Comparison of ENCODE assay signal across 13 cellular contexts in the genomic region with DNA sequence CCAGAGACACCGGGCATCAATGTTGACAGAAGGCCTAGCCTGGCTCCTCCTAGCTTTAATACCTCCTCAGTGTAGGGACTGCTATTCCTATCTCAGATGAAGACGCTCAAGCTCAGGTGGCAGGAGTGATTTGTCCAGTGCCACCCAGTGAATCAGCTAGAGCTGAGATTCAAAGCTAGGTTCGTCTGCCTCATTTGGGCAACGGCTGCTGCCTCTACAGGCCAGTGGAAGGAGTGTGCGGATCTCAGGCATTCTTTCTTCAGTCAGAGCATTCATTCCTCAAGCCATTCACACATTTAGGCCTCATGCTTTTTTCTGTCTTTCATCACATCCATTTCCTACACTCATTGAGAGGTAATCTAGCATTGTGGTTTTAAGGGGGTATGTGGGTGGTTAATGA. TPM values are rescaled to one million over a fixed set of nuclear protein-coding genes. Genes with fewer than 3 reads are reported as not detected.
DNase-seq lines count a peak whose midpoint lies in the region; ATAC-seq, FAIRE-seq and TF ChIP-seq lines count a peak whose summit lies in the region.
"Had no signal": no experiment of that assay in that cellular context is flagged by ENCODE, and none has a peak within 500 bp of the region (broad histone marks: within the 10 kb centered on the region; RNA-seq: fewer than 3 reads in every experiment).

No MANE protein-coding gene starts in this region.

- DNase-seq in stimulated activated naive CD8-positive, alpha-beta T cell treated with anti-CD3 and anti-CD28 coated beads, Interleukin-15, amount 100 ng/mL, for 72 hours, result no peak
- DNase-seq in stimulated activated naive CD8-positive, alpha-beta T cell treated with anti-CD3 and anti-CD28 coated beads, Interleukin-15, Interleukin-2, amounts not matched to agents 100 U/mL and 50 U/mL, for 24 hours, result no peak
- no peak for DNase-seq in PC-9
- peak; percentile 13 for DNase-seq in fibroblast of pulmonary artery (ENCODE audit: low read depth)
- no peak for DNase-seq in HTR-8/SVneo (ENCODE audit: insufficient read length, low spot score)
- no peak for DNase-seq in NCI-H2029 treated with DMSO at 0.1 percent for 48 hours (lab: John Stamatoyannopoulos, UW)
- no peak for DNase-seq in SK-N-DZ (ENCODE audit: low spot score)
- no peak for DNase-seq in activated gamma-delta T cell treated with Interleukin-2 at 50 U/mL for 16 hours
- DNase-seq: activated T-cell treated with anti-CD3 and anti-CD28 coated beads, Interleukin-2, amount 50 U/mL, for 24 hours; NCI-H1930; nucleus accumbens had no signal

- no peak overlapping the region for H2AFZ ChIP-seq in PC-9

- no peaks in the 10 kb centered on the region for H3K9me2 ChIP-seq in PC-9 (ENCODE audit: insufficient read depth)

- no peak overlapping the region for H3K4me2 ChIP-seq in PC-9

- no peak for FAIRE-seq in HTR-8/SVneo (lab: Jason Lieb, UNC)

- no peaks in the 10 kb centered on the region for H3K27me3 Mint-ChIP-seq in stimulated activated naive CD8-positive, alpha-beta T cell treated with anti-CD3 and anti-CD28 coated beads, Interleukin-15, amount 100 ng/mL, for 72 hours

- no peaks in the 10 kb centered on the region for H3K27me3 ChIP-seq in PC-9 (ENCODE audit: insufficient read depth, low read depth)

- TF ChIP-seq CTCF in PC-9 (conservative IDR thresholded peaks at IDR 0.05) (0 out of 2 replicates have a peak, but pooled peaks have one; percentile 31), fibroblast of pulmonary artery (IDR thresholded peaks at IDR 0.05; ENCODE audit: low read length, missing control alignments) (peak; percentile 12)

- H3K4me3 ChIP-seq in PC-9 (no peak overlapping the region), fibroblast of pulmonary artery (replicated peaks; ENCODE audit: low read depth, low read length) (no peak overlapping the region)

- H3K36me3 ChIP-seq in PC-9 (ENCODE audit: low read depth), result no peaks in the 10 kb centered on the region

- no peak overlapping the region for H3K27ac Mint-ChIP-seq in stimulated activated naive CD8-positive, alpha-beta T cell treated with anti-CD3 and anti-CD28 coated beads, Interleukin-15, amount 100 ng/mL, for 72 hours
- H3K27ac Mint-ChIP-seq: activated T-cell treated with anti-CD3 and anti-CD28 coated beads, Interleukin-2, amount 50 U/mL, for 24 hours had no signal

- H3K9me3 Mint-ChIP-seq in stimulated activated naive CD8-positive, alpha-beta T cell treated with anti-CD3 and anti-CD28 coated beads, Interleukin-15, amount 100 ng/mL, for 72 hours, result no peaks in the 10 kb centered on the region
- H3K9me3 Mint-ChIP-seq: activated T-cell treated with anti-CD3 and anti-CD28 coated beads, Interleukin-2, amount 50 U/mL, for 24 hours had no signal

- no peaks in the 10 kb centered on the region for H3K4me1 ChIP-seq in PC-9 (replicated peaks; ENCODE audit: insufficient read depth)
- H3K4me1 ChIP-seq: Caco-2 had no signal

- intact Hi-C loops in PC-9 (cut with micrococcal nuclease; ENCODE audit: unreplicated experiment), result no loop called here

- no TSS peak for BruUV-seq in PC-9 (replicated peaks; lab: Mats Ljungman, UMichigan)

- POLR2A ChIA-PET in PC-9 (lab: Charles Lee; ENCODE audit: unreplicated experiment), result interaction anchor here (0.6 kb wide), 1 partner anchor 83 kb away, joined by 8 read pairs; a partner anchor contains a TSS

- peak; percentile 49 for ATAC-seq in stimulated activated naive CD8-positive, alpha-beta T cell treated with anti-CD3 and anti-CD28 coated beads, Interleukin-15, amount 100 ng/mL, for 72 hours
- no peak for ATAC-seq in stimulated activated naive CD8-positive, alpha-beta T cell treated with anti-CD3 and anti-CD28 coated beads, Interleukin-15, Interleukin-2, amounts not matched to agents 100 U/mL and 50 U/mL, for 24 hours

- H3K79me2 ChIP-seq in PC-9 (ENCODE audit: low read depth), result peaks cover 4% of the 10 kb centered on the region; the same call in 1 of the 2 replicates

- no peak overlapping the region for H3K27ac ChIP-seq in PC-9

- CTCF ChIA-PET in PC-9 (lab: Charles Lee), result no interaction called here

- no peaks in the 10 kb centered on the region for H3F3A ChIP-seq in PC-9 (ENCODE audit: insufficient read depth, low read depth)

- H3K4me3 Mint-ChIP-seq in stimulated activated naive CD8-positive, alpha-beta T cell treated with anti-CD3 and anti-CD28 coated beads, Interleukin-15, amount 100 ng/mL, for 72 hours, result no peak overlapping the region
- H3K4me3 Mint-ChIP-seq: activated T-cell treated with anti-CD3 and anti-CD28 coated beads, Interleukin-2, amount 50 U/mL, for 24 hours had no signal

- H3K9me3 ChIP-seq in PC-9 (ENCODE audit: insufficient read depth, low read depth), result no peaks in the 10 kb centered on the region
- H3K9me3 ChIP-seq: Caco-2 had no signal

- peaks cover 18% of the 10 kb centered on the region for H3K4me1 Mint-ChIP-seq in stimulated activated naive CD8-positive, alpha-beta T cell treated with anti-CD3 and anti-CD28 coated beads, Interleukin-15, amount 100 ng/mL, for 72 hours

- no peaks in the 10 kb centered on the region for H4K20me1 ChIP-seq in PC-9 (ENCODE audit: insufficient read depth)

RNA-seq across cellular contexts. Expression of a gene that starts 7.3 kb away (rescaled TPM):
- total RNA-seq in PC-9 (2021), result 53.0 and 56.9 TPM in 2 replicates
- 20.1 and 27.1 TPM in 2 replicates for polyA plus RNA-seq in SK-N-DZ (2014; cell fraction: cytosol; rRNA removed)
- 8.6 and 13.9 TPM in 2 replicates for polyA plus RNA-seq in SK-N-DZ (2014; cell fraction: nucleus; rRNA removed)

RNA-seq across cellular contexts. Expression of a gene that starts 48.6 kb away (rescaled TPM):
- total RNA-seq in PC-9 (2021), result 20.3 and 23.5 TPM in 2 replicates
- polyA plus RNA-seq in SK-N-DZ (2014; cell fraction: cytosol; rRNA removed), result 6.3 and 7.4 TPM in 2 replicates
- 4.9 and 9.6 TPM in 2 replicates for polyA plus RNA-seq in SK-N-DZ (2014; cell fraction: nucleus; rRNA removed)
- total RNA-seq: T-helper 1 cell treated with Interleukin-12 subunit alpha and Interleukin-12 subunit beta and Interleukin-4 antibody, amounts not matched to agents 30 ng/mL and 1 ng/mL, for 36 hours had no signal
